8 cellular contexts compared by ENCODE assay signal in the genomic region with DNA sequence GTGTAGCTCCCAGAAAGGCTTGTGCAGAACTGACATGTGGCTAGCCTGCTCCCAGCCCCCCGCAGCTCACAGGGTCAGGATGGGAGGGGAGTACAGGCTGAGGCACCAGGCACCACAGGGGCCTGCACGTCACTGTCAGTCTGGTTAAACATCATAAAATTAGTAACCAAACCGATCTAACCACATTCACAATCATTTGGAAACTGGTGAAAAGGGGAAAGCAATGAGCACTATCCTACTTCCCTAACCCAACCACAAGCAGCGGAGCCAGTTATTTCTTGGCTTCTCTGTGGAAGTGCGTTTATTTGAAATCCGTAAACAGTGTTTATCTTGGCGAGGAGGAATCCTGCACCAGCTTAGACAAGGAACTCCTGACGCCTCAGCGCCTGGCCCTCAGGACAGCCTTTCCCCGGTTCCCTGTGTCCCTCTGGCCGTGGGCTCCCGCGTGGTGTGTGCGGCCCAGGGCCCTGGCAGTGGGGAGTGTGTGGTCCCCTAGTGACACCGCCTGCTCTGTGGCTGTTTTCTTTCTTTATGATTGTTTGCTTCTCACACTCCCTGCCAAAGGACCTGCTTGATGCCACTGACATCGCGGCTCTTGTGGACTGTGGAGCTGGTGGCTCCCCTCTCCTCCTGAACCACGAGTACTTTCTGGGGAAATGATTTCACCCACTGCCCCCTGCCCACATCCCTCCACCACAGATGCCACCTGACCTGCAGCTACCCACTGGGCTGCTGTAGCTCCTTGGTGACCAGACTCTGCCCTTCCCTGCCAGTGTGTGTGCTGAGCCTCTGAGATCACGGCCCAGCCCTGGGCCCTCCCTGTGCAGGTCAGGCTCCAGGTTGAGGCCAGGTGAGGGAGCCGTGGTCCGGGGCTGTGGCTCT. TPM values are rescaled to one million over a fixed set of nuclear protein-coding genes. Genes with fewer than 3 reads are reported as not detected.
DNase-seq lines count a peak whose midpoint lies in the region; ATAC-seq and TF ChIP-seq lines count a peak whose summit lies in the region.

No MANE protein-coding gene starts in this region.

- 12 to 35% (median 30%) methylated on average over 18 to 21 of the region's 21 CpGs for WGBS in spleen, 5 donors

- H3K4me3 ChIP-seq in Caco-2 (ENCODE audit: low read depth, low read length) (no peak overlapping the region), spleen (peak overlapping the region in 1 of 8 donors; percentile 31)

- POLR2A ChIA-PET in Caco-2 (lab: Charles Lee) = no interaction called here
- POLR2A ChIA-PET in WTC11 (lab: Charles Lee) = no interaction called here

- H3K4me1 ChIP-seq in Caco-2 (peaks cover 33% of the 10 kb centered on the region), spleen (peaks cover 43 to 90% (median 77%) of the 10 kb centered on the region in 6 donors)

- ATAC-seq in GM19043 (IDR thresholded peaks at IDR 0.05; ENCODE audit: low read depth, unreplicated experiment) = peak; percentile 37
- peak; percentile 32 for ATAC-seq in HG03432 (IDR thresholded peaks at IDR 0.05; ENCODE audit: unreplicated experiment)
- ATAC-seq in WTC11 = no peak
- peak; percentile 13 for ATAC-seq in left ventricle myocardium superior

- peak; percentile 58 to 75 for DNase-seq in Caco-2
- no peak for DNase-seq in WTC11 (ENCODE audit: low spot score)
- DNase-seq in left ventricle myocardium superior = peak; percentile 54
- DNase-seq in spleen = no peak
- no peak for DNase-seq in hippocampal formation (lab: John Stamatoyannopoulos, UW)
- DNase-seq in cerebellar nuclear complex (lab: John Stamatoyannopoulos, UW) = no peak

- BruUV-seq in Caco-2 (replicated peaks; lab: Mats Ljungman, UMichigan) = TSS peak; percentile 61

- peak overlapping the region in 5 of 8 donors; percentile 6 to 66 (median 32) for H3K27ac ChIP-seq in spleen

- H3K4me1 Mint-ChIP-seq in Caco-2 (ENCODE audit: low read depth, unreplicated experiment) = peaks cover 10% of the 10 kb centered on the region
- H3K4me1 Mint-ChIP-seq in WTC11 = peaks cover 24% of the 10 kb centered on the region

- intact Hi-C loops in Caco-2 (cut with micrococcal nuclease; ENCODE audit: unreplicated experiment) (loop anchor here (1.0 to 2.0 kb wide), 3 partner anchors 16 to 117 kb away; partner anchors contain the start of gene INPP5A), left ventricle myocardium superior (cut with micrococcal nuclease) (no loop called here), spleen (cut with DNase I; ENCODE audit: low total_unique reads) (no loop called here)

- no peaks in the 10 kb centered on the region for H3K9me3 ChIP-seq in Caco-2
- no peaks in the 10 kb centered on the region for H3K9me3 ChIP-seq in spleen

- H3K4me3 Mint-ChIP-seq in Caco-2 (ENCODE audit: unreplicated experiment) (no peak overlapping the region), WTC11 (no peak overlapping the region)

- H3K27ac Mint-ChIP-seq in Caco-2 (ENCODE audit: unreplicated experiment) (peak overlapping the region; percentile 26), WTC11 (peak overlapping the region; percentile 53; the same call in 1 of the 2 replicates)

- no peaks in the 10 kb centered on the region for H3K27me3 Mint-ChIP-seq in Caco-2 (ENCODE audit: insufficient read depth, unreplicated experiment)
- no peaks in the 10 kb centered on the region for H3K27me3 Mint-ChIP-seq in WTC11 (ENCODE audit: low read depth)

- H3K9me3 Mint-ChIP-seq in Caco-2 (ENCODE audit: unreplicated experiment) = no peaks in the 10 kb centered on the region
- H3K9me3 Mint-ChIP-seq in WTC11 = no peaks in the 10 kb centered on the region

- H3K36me3 Mint-ChIP-seq in Caco-2 (ENCODE audit: insufficient read depth, unreplicated experiment) (no peaks in the 10 kb centered on the region), WTC11 (no peaks in the 10 kb centered on the region)

- no peak for TF ChIP-seq CTCF in Caco-2 (IDR thresholded peaks at IDR 0.05; ENCODE audit: insufficient read depth in 1 of 2, low read depth in 1 of 2, low read length in 1 of 2, severe bottlenecking in 1 of 2, unreplicated experiment in 1 of 2)
- no peak for TF ChIP-seq CTCF in WTC11 (IDR thresholded peaks at IDR 0.05)
- no peak for TF ChIP-seq CTCF in spleen (IDR thresholded peaks at IDR 0.05 in 8 of 11, conservative IDR thresholded peaks at IDR 0.05 in 3 of 11)

- no peak for TF ChIP-seq POLR2A in spleen (IDR thresholded peaks at IDR 0.05)

- no peaks in the 10 kb centered on the region for H3K36me3 ChIP-seq in Caco-2 (ENCODE audit: control insufficient read depth, insufficient read depth, low read length)
- peaks cover 0 to 5% (median 0%) of the 10 kb centered on the region in 6 donors for H3K36me3 ChIP-seq in spleen

- CTCF ChIA-PET in Caco-2 (lab: Charles Lee) = interaction anchor here (0.6 kb wide), 1 partner anchor 8 kb away, joined by 5 read pairs; no protein-coding TSS in a partner anchor
- CTCF ChIA-PET in WTC11 (lab: Charles Lee) = interaction anchor here (1.2 kb wide), 2 partner anchors 99 to 117 kb away, joined by 3 read pairs; no protein-coding TSS in a partner anchor

- H3K27me3 ChIP-seq in Caco-2 (replicated peaks; ENCODE audit: control insufficient read depth, insufficient read depth, low read length) (no peaks in the 10 kb centered on the region), spleen (replicated peaks in 1 of 7) (no peaks in the 10 kb centered on the region)

TF ChIP-seq in WTC11, 78 proteins besides CTCF, POLR2A, EP300 and RAD21:
- TF ChIP-seq SMAD4 (CRISPR knock-in tag; IDR thresholded peaks at IDR 0.05) = no peak
- TF ChIP-seq SMAD3 (CRISPR knock-in tag; IDR thresholded peaks at IDR 0.05; ENCODE audit: borderline replicate concordance) = no peak
- no peak for TF ChIP-seq USF1 (CRISPR knock-in tag; IDR thresholded peaks at IDR 0.05)
- no peak for TF ChIP-seq ZBTB43 (CRISPR knock-in tag; IDR thresholded peaks at IDR 0.05)
- no peak for TF ChIP-seq KAT7 (CRISPR knock-in tag; IDR thresholded peaks at IDR 0.05; ENCODE audit: borderline replicate concordance)
- no peak for TF ChIP-seq ETV6 (CRISPR knock-in tag; IDR thresholded peaks at IDR 0.05)

RNA-seq across cellular contexts. Expression of gene INPP5A, which starts 38.0 kb away (rescaled TPM):
- 43.9 and 44.5 TPM in 2 replicates for total RNA-seq in Caco-2 (2022)
- total RNA-seq in WTC11 (2021) = 20.0 to 22.1 TPM (median 21.5 TPM) in 3 replicates
- 108 TPM for total RNA-seq in left ventricle myocardium superior
- 10 to 100 TPM; 24.7 to 41.3 (median 33.7) TPM for total RNA-seq in spleen
- polyA plus RNA-seq in spleen = 10 to 100 TPM; 11.1 to 16.5 (median 11.7) TPM

Comparison
In these comparisons a context has a peak if more than half of its experiments do, and no peak if none do; other contexts are left out.
1. DNase-seq: peak in Caco-2 (2 of 2) and left ventricle myocardium superior (single experiment); none in WTC11 (single experiment), spleen (single experiment), hippocampal formation (0 of 2) and cerebellar nuclear complex (0 of 2).